In genomic region chr3:85476891-85477495, GRCh38 we compare ENCODE assay signal across 24 cellular contexts.
DNase-seq lines count a peak whose midpoint lies in the region; ATAC-seq and TF ChIP-seq lines count a peak whose summit lies in the region.
"Had no signal": no experiment of that assay in that cellular context is flagged by ENCODE, and none has a peak within 500 bp of the region (broad histone marks: within the 10 kb centered on the region; RNA-seq: fewer than 3 reads in every experiment).

No MANE protein-coding gene starts in this region.

- H3K9me3 ChIP-seq in HAP-1 (no peaks in the 10 kb centered on the region), psoas muscle (no peaks in the 10 kb centered on the region)
- H3K9me3 ChIP-seq: left ventricle myocardium inferior, SK-N-SH, tibial artery had no signal

- WGBS in psoas muscle, 3 donors, result 13 to 25% (median 15%) methylated on average over 3 of the region's 3 CpGs

- TF ChIP-seq CTCF in psoas muscle (IDR thresholded peaks at IDR 0.05), result no peak

- in situ Hi-C loops in HAP-1 (cut with MboI; ENCODE audit: low sequenced_read_pairs), result no loop called here
- in situ Hi-C loops in SK-MEL-5 (cut with HindIII; ENCODE audit: low pct_unique_long_range_greater_than_20kb, low sequenced_read_pairs), result no loop called here

- no peaks in the 10 kb centered on the region for H3K27me3 ChIP-seq in HAP-1 (ENCODE audit: low read depth)
- H3K27me3 ChIP-seq in psoas muscle (ENCODE audit: insufficient read depth in 3 of 3, low read length in 2 of 3), result no peaks in the 10 kb centered on the region
- H3K27me3 ChIP-seq: tibial artery had no signal

- intact Hi-C loops in psoas muscle (cut with DNase I), result no loop called here

- ATAC-seq in psoas muscle (peak in 2 of 4 donors; percentile 61 to 80), HG03095 (IDR thresholded peaks at IDR 0.05; ENCODE audit: unreplicated experiment) (no peak)
- ATAC-seq: activated T-cell treated with anti-CD3 and anti-CD28 coated beads, Interleukin-2, amount 50 U/mL, for 72 hours; HCT116 had no signal

- H3K36me3 ChIP-seq in HAP-1 (replicated peaks) (no peaks in the 10 kb centered on the region), psoas muscle (ENCODE audit: insufficient read depth in 1 of 2, low read depth in 1 of 2) (no peaks in the 10 kb centered on the region)
- H3K36me3 ChIP-seq: left ventricle myocardium inferior, tibial artery had no signal

- DNase-seq in HAP-1 (ENCODE audit: low spot score in 2 of 2) (peak; percentile 23 to 74), SK-MEL-5 (ENCODE audit: low read depth, low spot score) (peak; percentile 80), fibroblast of gingiva (ENCODE audit: low read depth) (peak; percentile 21), psoas muscle (no peak), dermis blood vessel endothelial cell (no peak), NCI-H2029 (lab: John Stamatoyannopoulos, UW) (no peak)
- DNase-seq: activated CD4-positive, alpha-beta T cell treated with anti-CD3 and anti-CD28 coated beads, Interleukin-2, amount 50 U/mL, for 4 hours; activated T-cell treated with anti-CD3 and anti-CD28 coated beads, Interleukin-2, amount 50 U/mL, for 72 hours; CD8-positive, alpha-beta memory T cell; DMS153; endodermal cell; Kasumi-1; left ventricle myocardium inferior; NCI-H1417 treated with DMSO at 0.1 percent for 48 hours; NCI-H345; NCI-H748 treated with DMSO at 0.1 percent for 48 hours; posterior cingulate gyrus; RPMI8226; SK-N-SH; stimulated activated CD4-positive, alpha-beta T cell treated with anti-CD3 and anti-CD28 coated beads, Interleukin-15, amount 100 ng/mL, for 24 hours; stimulated activated CD4-positive, alpha-beta T cell treated with anti-CD3 and anti-CD28 coated beads, Interleukin-4, amount 100 ng/mL, for 4 hours; tibial artery had no signal

- H3K4me1 ChIP-seq in HAP-1, result peaks cover 61% of the 10 kb centered on the region
- peaks cover 9% of the 10 kb centered on the region for H3K4me1 ChIP-seq in psoas muscle
- H3K4me1 ChIP-seq: left ventricle myocardium inferior had no signal

- H3K27ac ChIP-seq in psoas muscle, result no peak overlapping the region
- H3K27ac ChIP-seq: left ventricle myocardium inferior, tibial artery had no signal

- H3K4me3 ChIP-seq in HAP-1 (no peak overlapping the region), psoas muscle (peak overlapping the region; percentile 22)
- H3K4me3 ChIP-seq: left ventricle myocardium inferior, tibial artery had no signal

Comparison
In these comparisons a context has a peak if more than half of its experiments do, and no peak if none do; other contexts are left out.
1. DNase-seq: peak in HAP-1 (2 of 2), SK-MEL-5 (single experiment) and fibroblast of gingiva (single experiment); none in psoas muscle (0 of 2), dermis blood vessel endothelial cell (single experiment) and NCI-H2029 (single experiment).